8 cellular contexts compared by ENCODE assay signal in genomic region chr12:40011775-40012129, GRCh38.
A peak's percentile ranks its signal among the peaks of the same experiment; 100 is the strongest.
DNase-seq lines count a peak whose midpoint lies in the region; ATAC-seq and TF ChIP-seq lines count a peak whose summit lies in the region.

No MANE protein-coding gene starts in this region.

- TF ChIP-seq CTCF in AG10803 (conservative IDR thresholded peaks at IDR 0.05; ENCODE audit: low read length) (no peak), MM.1S (IDR thresholded peaks at IDR 0.05; ENCODE audit: low read length) (no peak)

- peaks cover 6 to 20% of the 10 kb centered on the region in 2 donors for H3K4me1 Mint-ChIP-seq in immature natural killer cell

- H3K9me3 ChIP-seq in MM.1S (replicated peaks; ENCODE audit: insufficient read depth, low read length): no peaks in the 10 kb centered on the region

- no peaks in the 10 kb centered on the region for H3K27me3 Mint-ChIP-seq in immature natural killer cell (ENCODE audit: low read depth in 3 of 3)

- no peaks in the 10 kb centered on the region for H3K27me3 ChIP-seq in MM.1S (replicated peaks; ENCODE audit: insufficient read depth, low read length)

- ATAC-seq in GM21526 (IDR thresholded peaks at IDR 0.05; ENCODE audit: low FRiP score, unreplicated experiment): peak; percentile 9

- H3K4me2 ChIP-seq in MM.1S (ENCODE audit: low read depth, low read length): peak overlapping the region; percentile 70

- H3K4me3 Mint-ChIP-seq in immature natural killer cell: peak overlapping the region; percentile 66 to 87 (median 79)

- H3K27ac ChIP-seq in MM.1S (ENCODE audit: low read length): no peak overlapping the region

- peak overlapping the region; percentile 61 to 77 (median 72) for H3K27ac Mint-ChIP-seq in immature natural killer cell

- no peaks in the 10 kb centered on the region for H3K79me2 ChIP-seq in MM.1S (ENCODE audit: low read length)

- H3K4me3 ChIP-seq in AG10803 (ENCODE audit: low read length): peak overlapping the region; percentile 20; the same call in 1 of the 2 replicates
- peak overlapping the region; percentile 56 for H3K4me3 ChIP-seq in MM.1S (ENCODE audit: low read length)

- H3F3A ChIP-seq in MM.1S (ENCODE audit: insufficient read depth, low read length): no peaks in the 10 kb centered on the region

- no peak for DNase-seq in AG10803 (ENCODE audit: low read depth)
- no peak for DNase-seq in MM.1S
- DNase-seq in immature natural killer cell: no peak
- DNase-seq in activated gamma-delta T cell (lab: John Stamatoyannopoulos, UW): no peak
- no peak for DNase-seq in KG1 (lab: John Stamatoyannopoulos, UW)
- DNase-seq in NOMO-1 treated with DMSO at 0.1 percent for 48 hours (lab: John Stamatoyannopoulos, UW; ENCODE audit: unreplicated experiment): no peak
- DNase-seq in stimulated activated CD4-positive, alpha-beta T cell treated with anti-CD3 and anti-CD28 coated beads, Interleukin-12 subunit alpha, Interleukin-12 subunit beta, amount 100 ng/mL, for 4 hours: no peak

- H4K20me1 ChIP-seq in MM.1S (ENCODE audit: insufficient read depth, low read length): no peaks in the 10 kb centered on the region

- H3K9ac ChIP-seq in MM.1S (ENCODE audit: low read length): peak overlapping the region; percentile 8; the same call in 1 of the 2 replicates

- peak overlapping the region; percentile 65 for H2AFZ ChIP-seq in MM.1S (ENCODE audit: low read length)

- no peaks in the 10 kb centered on the region for H3K36me3 Mint-ChIP-seq in immature natural killer cell

- no peaks in the 10 kb centered on the region for H3K9me3 Mint-ChIP-seq in immature natural killer cell

- no peaks in the 10 kb centered on the region for H3K4me1 ChIP-seq in MM.1S (ENCODE audit: low read length)

- H3K36me3 ChIP-seq in MM.1S (replicated peaks; ENCODE audit: insufficient read depth, low read length): no peaks in the 10 kb centered on the region

- no peaks in the 10 kb centered on the region for H3K9me2 ChIP-seq in MM.1S (replicated peaks; ENCODE audit: insufficient read depth, low read length)
